8 cellular contexts compared by ENCODE assay signal in the genomic region with DNA sequence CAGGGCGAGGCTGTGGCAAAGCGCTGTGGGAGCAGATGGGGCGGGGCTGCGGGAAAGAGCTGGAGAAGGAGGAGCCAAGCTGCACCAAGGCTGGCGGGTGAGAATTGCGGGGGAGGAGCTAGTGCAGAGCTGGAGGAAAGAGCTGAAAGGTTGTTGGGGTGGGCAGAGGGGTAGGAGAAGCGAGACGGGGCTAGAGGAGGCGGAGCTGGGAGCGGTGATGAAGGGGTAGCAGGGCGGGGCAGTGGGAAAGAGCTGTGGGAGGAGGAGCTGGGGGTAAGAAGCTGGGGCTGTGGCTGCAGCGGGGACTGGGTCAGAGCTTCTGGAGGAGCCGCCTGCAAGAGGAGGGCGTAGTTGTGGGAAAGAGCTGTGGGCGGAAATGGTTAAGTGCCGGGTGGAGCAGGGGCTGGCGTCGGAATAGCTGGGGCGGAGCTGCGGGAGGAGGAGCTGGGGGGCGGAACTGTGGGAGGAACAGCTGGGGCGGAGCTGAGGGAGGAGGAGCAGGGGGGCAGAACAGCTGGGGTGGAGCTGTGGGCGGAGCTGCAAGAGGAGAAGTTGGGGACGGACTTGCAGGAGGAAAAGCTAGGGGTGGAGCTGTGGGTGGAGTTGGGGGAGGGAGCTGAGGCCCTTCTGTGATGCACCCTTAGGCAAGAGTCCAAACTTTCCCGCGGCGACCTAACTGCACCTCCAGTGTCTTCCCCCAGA. TPM values are rescaled to one million over a fixed set of nuclear protein-coding genes. Genes with fewer than 3 reads are reported as not detected.
A peak's percentile ranks its signal among the peaks of the same experiment; 100 is the strongest.
DNase-seq lines count a peak whose midpoint lies in the region; TF ChIP-seq lines count a peak whose summit lies in the region.

No MANE protein-coding gene starts in this region.

- H3K27me3 Mint-ChIP-seq in HFFc6 (ENCODE audit: insufficient read depth) = no peaks in the 10 kb centered on the region

- no peaks in the 10 kb centered on the region for H3K27me3 ChIP-seq in suprapubic skin

- no peaks in the 10 kb centered on the region for H3K9me3 ChIP-seq in suprapubic skin

- DNase-seq in GM10248 (ENCODE audit: extremely low spot score) (peak; percentile 81), HFFc6 (peak; percentile 96), NAMALWA (ENCODE audit: low spot score) (peak; percentile 94), SK-N-DZ (ENCODE audit: low spot score) (peak; percentile 95), globus pallidus (ENCODE audit: low spot score) (peak; percentile 96), nucleus accumbens (lab: John Stamatoyannopoulos, UW) (peak; percentile 33 to 96 (median 88)), suprapubic skin (ENCODE audit: low spot score in 2 of 2) (peak; percentile 95 to 97)
- DNase-seq in activated naive CD4-positive, alpha-beta T cell treated with anti-CD3 and anti-CD28 coated beads, Interleukin-2, amount 50 U/mL, for 16 hours = peak; percentile 88

- peaks cover 6% of the 10 kb centered on the region for H3K4me1 ChIP-seq in suprapubic skin

- TF ChIP-seq CTCF in GM10248 (IDR thresholded peaks at IDR 0.05; ENCODE audit: control extremely low read depth, extremely low read depth, low read depth, missing control alignments) (peak; percentile 26), HFFc6 (IDR thresholded peaks at IDR 0.05) (no peak), suprapubic skin (IDR thresholded peaks at IDR 0.05) (peak in 1 of 2 donors; percentile 46)

- peaks cover under 1% of the 10 kb centered on the region for H3K36me3 ChIP-seq in suprapubic skin

- CTCF ChIA-PET in GM10248 (lab: Yijun Ruan, JAX) = interaction anchor here (1.2 kb wide), 1 partner anchor 144 kb away, joined by 3 read pairs; no protein-coding TSS in a partner anchor

- peak overlapping the region; percentile 91 for H3K4me3 Mint-ChIP-seq in HFFc6

- H3K4me3 ChIP-seq in suprapubic skin = peak overlapping the region; percentile 62

- no peak for TF ChIP-seq EP300 in suprapubic skin (IDR thresholded peaks at IDR 0.05)

- no peaks in the 10 kb centered on the region for H3K36me3 Mint-ChIP-seq in HFFc6 (ENCODE audit: low read depth)

- H3K9me3 Mint-ChIP-seq in HFFc6 = no peaks in the 10 kb centered on the region

- WGBS in suprapubic skin = 32% methylated on average over 27 of the region's 27 CpGs

- TF ChIP-seq POLR2A in suprapubic skin (IDR thresholded peaks at IDR 0.05) = no peak

- peak overlapping the region; percentile 94 for H3K27ac ChIP-seq in suprapubic skin

- peak overlapping the region; percentile 98 for H3K27ac Mint-ChIP-seq in HFFc6

- POLR2A ChIA-PET in GM10248 (lab: Yijun Ruan, JAX) = interaction anchor here (0.6 to 3.2 kb wide), 4 partner anchors 43 to 628 kb away, joined by 3 to 30 read pairs (median 4); partner anchors contain the start of genes EOLA1 and MTM1

- H3K4me1 Mint-ChIP-seq in HFFc6 (ENCODE audit: low read depth) = no peaks in the 10 kb centered on the region

RNA-seq across cellular contexts. Expression of gene EOLA2, which starts 1.9 kb away (rescaled TPM):
- 10 to 100 TPM; 30.1 to 36.7 (median 31.4) TPM for total RNA-seq in HFFc6 (2021; fragmentation: NEBNext Ultra II Directional; extraction: Animal tissue kit (Norgen Biotek cat#: 25700))
- 14.2 and 17.2 TPM in 2 replicates for polyA plus RNA-seq in SK-N-DZ (2014; cell fraction: cytosol; rRNA removed)
- polyA plus RNA-seq in SK-N-DZ (2014; cell fraction: nucleus; rRNA removed) = 16.1 and 17.2 TPM in 2 replicates
- 10 to 100 TPM; 15.3 to 49.2 (median 20.1) TPM for total RNA-seq in suprapubic skin

RNA-seq across cellular contexts. Expression of gene HSFX4, which starts 10.8 kb away (rescaled TPM):
- total RNA-seq in HFFc6 (2021; fragmentation: NEBNext Ultra II Directional; extraction: Animal tissue kit (Norgen Biotek cat#: 25700)) = not detected
- polyA plus RNA-seq in SK-N-DZ (2014; cell fraction: cytosol; rRNA removed) = not detected in 2 replicates
- polyA plus RNA-seq in SK-N-DZ (2014; cell fraction: nucleus; rRNA removed) = not detected in 2 replicates
- total RNA-seq in suprapubic skin = not detected

RNA-seq across cellular contexts. Expression of gene MAGEA8, which starts 59.2 kb away (rescaled TPM):
- total RNA-seq in HFFc6 (2021; fragmentation: NEBNext Ultra II Directional; extraction: Animal tissue kit (Norgen Biotek cat#: 25700)) = not detected
- not detected in 2 replicates for polyA plus RNA-seq in SK-N-DZ (2014; cell fraction: cytosol; rRNA removed)
- polyA plus RNA-seq in SK-N-DZ (2014; cell fraction: nucleus; rRNA removed) = not detected in 2 replicates
- not detected for total RNA-seq in suprapubic skin

Comparison
In these comparisons a context has a peak if more than half of its experiments do, and no peak if none do; other contexts are left out.
1. Peak in every context shown above with its lines: DNase-seq, H3K4me3 ChIP-seq and H3K27ac ChIP-seq.